In the genomic region with DNA sequence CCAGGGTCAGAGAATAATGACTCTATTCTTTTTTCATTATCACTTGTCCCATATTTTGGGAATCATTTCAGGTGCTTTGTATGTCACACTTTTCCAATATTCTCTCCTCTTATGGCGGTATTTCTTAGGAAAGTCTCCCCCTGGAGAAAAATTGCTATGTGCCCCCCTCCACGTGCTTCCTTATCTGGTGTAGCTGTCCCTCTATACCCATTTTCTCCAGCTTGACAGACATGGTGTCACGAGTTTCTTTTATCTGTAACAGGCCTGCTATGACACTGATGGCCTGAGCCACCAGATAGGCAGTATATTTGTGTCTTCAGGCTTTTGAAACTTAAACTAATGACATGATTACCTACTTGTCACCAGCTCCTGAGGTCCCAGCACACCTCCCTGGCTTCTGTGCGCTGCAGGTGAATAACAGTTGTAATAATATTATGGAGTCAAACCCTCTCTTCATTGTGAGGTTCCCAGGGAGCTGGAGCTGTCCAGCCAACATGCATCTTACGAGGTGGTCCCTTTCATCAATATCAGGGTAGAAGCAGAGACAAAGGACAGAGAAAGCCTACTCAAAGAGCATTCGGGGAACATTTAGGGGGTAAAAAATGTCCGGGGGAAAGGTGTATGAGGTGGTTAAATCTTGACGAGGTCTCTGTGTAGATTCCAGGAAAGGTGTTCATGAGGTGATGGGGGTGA, we compare ENCODE assay signal across 1 cellular context.
TF ChIP-seq lines count a peak whose summit lies in the region.

No MANE protein-coding gene starts in this region.

TF ChIP-seq in K562, 482 proteins besides CTCF, POLR2A, EP300 and RAD21 (continued from another document and continues in another):
- TF ChIP-seq, protein P1, sequence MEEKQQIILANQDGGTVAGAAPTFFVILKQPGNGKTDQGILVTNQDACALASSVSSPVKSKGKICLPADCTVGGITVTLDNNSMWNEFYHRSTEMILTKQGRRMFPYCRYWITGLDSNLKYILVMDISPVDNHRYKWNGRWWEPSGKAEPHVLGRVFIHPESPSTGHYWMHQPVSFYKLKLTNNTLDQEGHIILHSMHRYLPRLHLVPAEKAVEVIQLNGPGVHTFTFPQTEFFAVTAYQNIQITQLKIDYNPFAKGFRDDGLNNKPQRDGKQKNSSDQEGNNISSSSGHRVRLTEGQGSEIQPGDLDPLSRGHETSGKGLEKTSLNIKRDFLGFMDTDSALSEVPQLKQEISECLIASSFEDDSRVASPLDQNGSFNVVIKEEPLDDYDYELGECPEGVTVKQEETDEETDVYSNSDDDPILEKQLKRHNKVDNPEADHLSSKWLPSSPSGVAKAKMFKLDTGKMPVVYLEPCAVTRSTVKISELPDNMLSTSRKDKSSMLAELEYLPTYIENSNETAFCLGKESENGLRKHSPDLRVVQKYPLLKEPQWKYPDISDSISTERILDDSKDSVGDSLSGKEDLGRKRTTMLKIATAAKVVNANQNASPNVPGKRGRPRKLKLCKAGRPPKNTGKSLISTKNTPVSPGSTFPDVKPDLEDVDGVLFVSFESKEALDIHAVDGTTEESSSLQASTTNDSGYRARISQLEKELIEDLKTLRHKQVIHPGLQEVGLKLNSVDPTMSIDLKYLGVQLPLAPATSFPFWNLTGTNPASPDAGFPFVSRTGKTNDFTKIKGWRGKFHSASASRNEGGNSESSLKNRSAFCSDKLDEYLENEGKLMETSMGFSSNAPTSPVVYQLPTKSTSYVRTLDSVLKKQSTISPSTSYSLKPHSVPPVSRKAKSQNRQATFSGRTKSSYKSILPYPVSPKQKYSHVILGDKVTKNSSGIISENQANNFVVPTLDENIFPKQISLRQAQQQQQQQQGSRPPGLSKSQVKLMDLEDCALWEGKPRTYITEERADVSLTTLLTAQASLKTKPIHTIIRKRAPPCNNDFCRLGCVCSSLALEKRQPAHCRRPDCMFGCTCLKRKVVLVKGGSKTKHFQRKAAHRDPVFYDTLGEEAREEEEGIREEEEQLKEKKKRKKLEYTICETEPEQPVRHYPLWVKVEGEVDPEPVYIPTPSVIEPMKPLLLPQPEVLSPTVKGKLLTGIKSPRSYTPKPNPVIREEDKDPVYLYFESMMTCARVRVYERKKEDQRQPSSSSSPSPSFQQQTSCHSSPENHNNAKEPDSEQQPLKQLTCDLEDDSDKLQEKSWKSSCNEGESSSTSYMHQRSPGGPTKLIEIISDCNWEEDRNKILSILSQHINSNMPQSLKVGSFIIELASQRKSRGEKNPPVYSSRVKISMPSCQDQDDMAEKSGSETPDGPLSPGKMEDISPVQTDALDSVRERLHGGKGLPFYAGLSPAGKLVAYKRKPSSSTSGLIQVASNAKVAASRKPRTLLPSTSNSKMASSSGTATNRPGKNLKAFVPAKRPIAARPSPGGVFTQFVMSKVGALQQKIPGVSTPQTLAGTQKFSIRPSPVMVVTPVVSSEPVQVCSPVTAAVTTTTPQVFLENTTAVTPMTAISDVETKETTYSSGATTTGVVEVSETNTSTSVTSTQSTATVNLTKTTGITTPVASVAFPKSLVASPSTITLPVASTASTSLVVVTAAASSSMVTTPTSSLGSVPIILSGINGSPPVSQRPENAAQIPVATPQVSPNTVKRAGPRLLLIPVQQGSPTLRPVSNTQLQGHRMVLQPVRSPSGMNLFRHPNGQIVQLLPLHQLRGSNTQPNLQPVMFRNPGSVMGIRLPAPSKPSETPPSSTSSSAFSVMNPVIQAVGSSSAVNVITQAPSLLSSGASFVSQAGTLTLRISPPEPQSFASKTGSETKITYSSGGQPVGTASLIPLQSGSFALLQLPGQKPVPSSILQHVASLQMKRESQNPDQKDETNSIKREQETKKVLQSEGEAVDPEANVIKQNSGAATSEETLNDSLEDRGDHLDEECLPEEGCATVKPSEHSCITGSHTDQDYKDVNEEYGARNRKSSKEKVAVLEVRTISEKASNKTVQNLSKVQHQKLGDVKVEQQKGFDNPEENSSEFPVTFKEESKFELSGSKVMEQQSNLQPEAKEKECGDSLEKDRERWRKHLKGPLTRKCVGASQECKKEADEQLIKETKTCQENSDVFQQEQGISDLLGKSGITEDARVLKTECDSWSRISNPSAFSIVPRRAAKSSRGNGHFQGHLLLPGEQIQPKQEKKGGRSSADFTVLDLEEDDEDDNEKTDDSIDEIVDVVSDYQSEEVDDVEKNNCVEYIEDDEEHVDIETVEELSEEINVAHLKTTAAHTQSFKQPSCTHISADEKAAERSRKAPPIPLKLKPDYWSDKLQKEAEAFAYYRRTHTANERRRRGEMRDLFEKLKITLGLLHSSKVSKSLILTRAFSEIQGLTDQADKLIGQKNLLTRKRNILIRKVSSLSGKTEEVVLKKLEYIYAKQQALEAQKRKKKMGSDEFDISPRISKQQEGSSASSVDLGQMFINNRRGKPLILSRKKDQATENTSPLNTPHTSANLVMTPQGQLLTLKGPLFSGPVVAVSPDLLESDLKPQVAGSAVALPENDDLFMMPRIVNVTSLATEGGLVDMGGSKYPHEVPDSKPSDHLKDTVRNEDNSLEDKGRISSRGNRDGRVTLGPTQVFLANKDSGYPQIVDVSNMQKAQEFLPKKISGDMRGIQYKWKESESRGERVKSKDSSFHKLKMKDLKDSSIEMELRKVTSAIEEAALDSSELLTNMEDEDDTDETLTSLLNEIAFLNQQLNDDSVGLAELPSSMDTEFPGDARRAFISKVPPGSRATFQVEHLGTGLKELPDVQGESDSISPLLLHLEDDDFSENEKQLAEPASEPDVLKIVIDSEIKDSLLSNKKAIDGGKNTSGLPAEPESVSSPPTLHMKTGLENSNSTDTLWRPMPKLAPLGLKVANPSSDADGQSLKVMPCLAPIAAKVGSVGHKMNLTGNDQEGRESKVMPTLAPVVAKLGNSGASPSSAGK (IDR thresholded peaks at IDR 0.05): peak; percentile 46
- TF ChIP-seq, protein P2, sequence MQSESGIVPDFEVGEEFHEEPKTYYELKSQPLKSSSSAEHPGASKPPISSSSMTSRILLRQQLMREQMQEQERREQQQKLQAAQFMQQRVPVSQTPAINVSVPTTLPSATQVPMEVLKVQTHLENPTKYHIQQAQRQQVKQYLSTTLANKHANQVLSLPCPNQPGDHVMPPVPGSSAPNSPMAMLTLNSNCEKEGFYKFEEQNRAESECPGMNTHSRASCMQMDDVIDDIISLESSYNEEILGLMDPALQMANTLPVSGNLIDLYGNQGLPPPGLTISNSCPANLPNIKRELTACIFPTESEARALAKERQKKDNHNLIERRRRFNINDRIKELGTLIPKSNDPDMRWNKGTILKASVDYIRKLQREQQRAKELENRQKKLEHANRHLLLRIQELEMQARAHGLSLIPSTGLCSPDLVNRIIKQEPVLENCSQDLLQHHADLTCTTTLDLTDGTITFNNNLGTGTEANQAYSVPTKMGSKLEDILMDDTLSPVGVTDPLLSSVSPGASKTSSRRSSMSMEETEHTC (IDR thresholded peaks at IDR 0.05): peak; percentile 75
- TF ChIP-seq NR4A1 (CRISPR knock-in tag; IDR thresholded peaks at IDR 0.05): no peak
- TF ChIP-seq NR4A1 (tag; IDR thresholded peaks at IDR 0.05): peak; percentile 54; the same call in 1 of the 2 replicates
- TF ChIP-seq ZNF583 (CRISPR knock-in tag; IDR thresholded peaks at IDR 0.05): peak; percentile 63
- TF ChIP-seq, protein P3, sequence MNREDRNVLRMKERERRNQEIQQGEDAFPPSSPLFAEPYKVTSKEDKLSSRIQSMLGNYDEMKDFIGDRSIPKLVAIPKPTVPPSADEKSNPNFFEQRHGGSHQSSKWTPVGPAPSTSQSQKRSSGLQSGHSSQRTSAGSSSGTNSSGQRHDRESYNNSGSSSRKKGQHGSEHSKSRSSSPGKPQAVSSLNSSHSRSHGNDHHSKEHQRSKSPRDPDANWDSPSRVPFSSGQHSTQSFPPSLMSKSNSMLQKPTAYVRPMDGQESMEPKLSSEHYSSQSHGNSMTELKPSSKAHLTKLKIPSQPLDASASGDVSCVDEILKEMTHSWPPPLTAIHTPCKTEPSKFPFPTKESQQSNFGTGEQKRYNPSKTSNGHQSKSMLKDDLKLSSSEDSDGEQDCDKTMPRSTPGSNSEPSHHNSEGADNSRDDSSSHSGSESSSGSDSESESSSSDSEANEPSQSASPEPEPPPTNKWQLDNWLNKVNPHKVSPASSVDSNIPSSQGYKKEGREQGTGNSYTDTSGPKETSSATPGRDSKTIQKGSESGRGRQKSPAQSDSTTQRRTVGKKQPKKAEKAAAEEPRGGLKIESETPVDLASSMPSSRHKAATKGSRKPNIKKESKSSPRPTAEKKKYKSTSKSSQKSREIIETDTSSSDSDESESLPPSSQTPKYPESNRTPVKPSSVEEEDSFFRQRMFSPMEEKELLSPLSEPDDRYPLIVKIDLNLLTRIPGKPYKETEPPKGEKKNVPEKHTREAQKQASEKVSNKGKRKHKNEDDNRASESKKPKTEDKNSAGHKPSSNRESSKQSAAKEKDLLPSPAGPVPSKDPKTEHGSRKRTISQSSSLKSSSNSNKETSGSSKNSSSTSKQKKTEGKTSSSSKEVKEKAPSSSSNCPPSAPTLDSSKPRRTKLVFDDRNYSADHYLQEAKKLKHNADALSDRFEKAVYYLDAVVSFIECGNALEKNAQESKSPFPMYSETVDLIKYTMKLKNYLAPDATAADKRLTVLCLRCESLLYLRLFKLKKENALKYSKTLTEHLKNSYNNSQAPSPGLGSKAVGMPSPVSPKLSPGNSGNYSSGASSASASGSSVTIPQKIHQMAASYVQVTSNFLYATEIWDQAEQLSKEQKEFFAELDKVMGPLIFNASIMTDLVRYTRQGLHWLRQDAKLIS (CRISPR knock-in tag; IDR thresholded peaks at IDR 0.05): no peak
- peak; percentile 28; the same call in 1 of the 2 replicates for TF ChIP-seq PML (IDR thresholded peaks at IDR 0.05; ENCODE audit: low read length)
- 0 out of 2 replicates have a peak, but pooled peaks have one; percentile 41 for TF ChIP-seq ZNF644 (tag; IDR thresholded peaks at IDR 0.05; ENCODE audit: low read depth)
- TF ChIP-seq, protein P4, sequence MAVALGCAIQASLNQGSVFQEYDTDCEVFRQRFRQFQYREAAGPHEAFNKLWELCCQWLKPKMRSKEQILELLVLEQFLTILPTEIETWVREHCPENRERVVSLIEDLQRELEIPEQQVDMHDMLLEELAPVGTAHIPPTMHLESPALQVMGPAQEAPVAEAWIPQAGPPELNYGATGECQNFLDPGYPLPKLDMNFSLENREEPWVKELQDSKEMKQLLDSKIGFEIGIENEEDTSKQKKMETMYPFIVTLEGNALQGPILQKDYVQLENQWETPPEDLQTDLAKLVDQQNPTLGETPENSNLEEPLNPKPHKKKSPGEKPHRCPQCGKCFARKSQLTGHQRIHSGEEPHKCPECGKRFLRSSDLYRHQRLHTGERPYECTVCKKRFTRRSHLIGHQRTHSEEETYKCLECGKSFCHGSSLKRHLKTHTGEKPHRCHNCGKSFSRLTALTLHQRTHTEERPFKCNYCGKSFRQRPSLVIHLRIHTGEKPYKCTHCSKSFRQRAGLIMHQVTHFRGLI (CRISPR knock-in tag; IDR thresholded peaks at IDR 0.05): 0 out of 2 replicates have a peak, but pooled peaks have one; percentile 46
- no peak for TF ChIP-seq ZFP30 (CRISPR knock-in tag; IDR thresholded peaks at IDR 0.05; ENCODE audit: borderline replicate concordance)
- TF ChIP-seq KDM4B (IDR thresholded peaks at IDR 0.05; ENCODE audit: borderline replicate concordance in 2 of 2, low read depth in 1 of 2): no peak
- TF ChIP-seq BHLHE40 (IDR thresholded peaks at IDR 0.05; ENCODE audit: low read length): peak; percentile 83
- TF ChIP-seq NCOA2 (IDR thresholded peaks at IDR 0.05; ENCODE audit: partially characterized antibody in 2 of 2): no peak
- TF ChIP-seq, protein P5, sequence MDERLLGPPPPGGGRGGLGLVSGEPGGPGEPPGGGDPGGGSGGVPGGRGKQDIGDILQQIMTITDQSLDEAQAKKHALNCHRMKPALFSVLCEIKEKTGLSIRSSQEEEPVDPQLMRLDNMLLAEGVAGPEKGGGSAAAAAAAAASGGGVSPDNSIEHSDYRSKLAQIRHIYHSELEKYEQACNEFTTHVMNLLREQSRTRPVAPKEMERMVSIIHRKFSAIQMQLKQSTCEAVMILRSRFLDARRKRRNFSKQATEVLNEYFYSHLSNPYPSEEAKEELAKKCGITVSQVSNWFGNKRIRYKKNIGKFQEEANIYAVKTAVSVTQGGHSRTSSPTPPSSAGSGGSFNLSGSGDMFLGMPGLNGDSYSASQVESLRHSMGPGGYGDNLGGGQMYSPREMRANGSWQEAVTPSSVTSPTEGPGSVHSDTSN (CRISPR knock-in tag; IDR thresholded peaks at IDR 0.05; ENCODE audit: low read depth): no peak; the same call in 1 of the 2 replicates
- TF ChIP-seq, protein P5 (tag; conservative IDR thresholded peaks at IDR 0.05; ENCODE audit: low read depth): peak; percentile 81
- peak; percentile 74; the same call in 1 of the 2 replicates for TF ChIP-seq DMBX1 (CRISPR knock-in tag; IDR thresholded peaks at IDR 0.05; ENCODE audit: borderline replicate concordance)
- TF ChIP-seq ZKSCAN8 (CRISPR knock-in tag; IDR thresholded peaks at IDR 0.05): no peak
- TF ChIP-seq HCFC1 (IDR thresholded peaks at IDR 0.05; ENCODE audit: low read depth, low read length): no peak
- no peak for TF ChIP-seq ATF1 (CRISPR knock-in tag; IDR thresholded peaks at IDR 0.05)
- TF ChIP-seq ATF1 (tag; IDR thresholded peaks at IDR 0.05): peak; percentile 65
- 0 out of 2 replicates have a peak, but pooled peaks have one; percentile 64 for TF ChIP-seq MECOM (CRISPR knock-in tag; IDR thresholded peaks at IDR 0.05)
- TF ChIP-seq, protein P6, sequence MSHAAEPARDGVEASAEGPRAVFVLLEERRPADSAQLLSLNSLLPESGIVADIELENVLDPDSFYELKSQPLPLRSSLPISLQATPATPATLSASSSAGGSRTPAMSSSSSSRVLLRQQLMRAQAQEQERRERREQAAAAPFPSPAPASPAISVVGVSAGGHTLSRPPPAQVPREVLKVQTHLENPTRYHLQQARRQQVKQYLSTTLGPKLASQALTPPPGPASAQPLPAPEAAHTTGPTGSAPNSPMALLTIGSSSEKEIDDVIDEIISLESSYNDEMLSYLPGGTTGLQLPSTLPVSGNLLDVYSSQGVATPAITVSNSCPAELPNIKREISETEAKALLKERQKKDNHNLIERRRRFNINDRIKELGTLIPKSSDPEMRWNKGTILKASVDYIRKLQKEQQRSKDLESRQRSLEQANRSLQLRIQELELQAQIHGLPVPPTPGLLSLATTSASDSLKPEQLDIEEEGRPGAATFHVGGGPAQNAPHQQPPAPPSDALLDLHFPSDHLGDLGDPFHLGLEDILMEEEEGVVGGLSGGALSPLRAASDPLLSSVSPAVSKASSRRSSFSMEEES (CRISPR knock-in tag; IDR thresholded peaks at IDR 0.05): peak; percentile 95
- TF ChIP-seq, protein P7, sequence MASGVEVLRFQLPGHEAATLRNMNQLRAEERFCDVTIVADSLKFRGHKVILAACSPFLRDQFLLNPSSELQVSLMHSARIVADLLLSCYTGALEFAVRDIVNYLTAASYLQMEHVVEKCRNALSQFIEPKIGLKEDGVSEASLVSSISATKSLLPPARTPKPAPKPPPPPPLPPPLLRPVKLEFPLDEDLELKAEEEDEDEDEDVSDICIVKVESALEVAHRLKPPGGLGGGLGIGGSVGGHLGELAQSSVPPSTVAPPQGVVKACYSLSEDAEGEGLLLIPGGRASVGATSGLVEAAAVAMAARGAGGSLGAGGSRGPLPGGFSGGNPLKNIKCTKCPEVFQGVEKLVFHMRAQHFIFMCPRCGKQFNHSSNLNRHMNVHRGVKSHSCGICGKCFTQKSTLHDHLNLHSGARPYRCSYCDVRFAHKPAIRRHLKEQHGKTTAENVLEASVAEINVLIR (CRISPR knock-in tag; IDR thresholded peaks at IDR 0.05): peak; percentile 40; the same call in 1 of the 2 replicates
- TF ChIP-seq HDAC6 (IDR thresholded peaks at IDR 0.05; ENCODE audit: low read depth, low read length): no peak
- TF ChIP-seq TCF3 (CRISPR knock-in tag; IDR thresholded peaks at IDR 0.05): peak; percentile 75
- TF ChIP-seq DPF2 (IDR thresholded peaks at IDR 0.05): peak; percentile 35; the same call in 1 of the 2 replicates
- no peak for TF ChIP-seq HDGF (IDR thresholded peaks at IDR 0.05)
